In genomic region chrX:100447563-100448397, GRCh38 we compare ENCODE assay signal across 8 cellular contexts. TPM values are rescaled to one million over a fixed set of nuclear protein-coding genes. Genes with fewer than 3 reads are reported as not detected.
DNase-seq lines count a peak whose midpoint lies in the region; ATAC-seq, FAIRE-seq and TF ChIP-seq lines count a peak whose summit lies in the region.

No MANE protein-coding gene starts in this region.

- intact Hi-C loops in CD4-positive, alpha-beta T cell (cut with DNase I, micrococcal nuclease), result no loop called here
- intact Hi-C loops in posterior vena cava (cut with DNase I), result loop anchor here in 1 of 2 donors (2.0 kb wide), 1 partner anchor 137 kb away; no protein-coding TSS in a partner anchor

- no peaks in the 10 kb centered on the region for H3K9me3 ChIP-seq in CD4-positive, alpha-beta T cell (ENCODE audit: control insufficient read depth, low read length)
- no peaks in the 10 kb centered on the region for H3K9me3 ChIP-seq in iPS DF 6.9 (ENCODE audit: control insufficient read depth, insufficient read depth, low read length)
- no peaks in the 10 kb centered on the region for H3K9me3 ChIP-seq in small intestine (ENCODE audit: control insufficient read depth, low read depth)

- H3K4me1 ChIP-seq in iPS DF 6.9 (ENCODE audit: control insufficient read depth, insufficient read depth, low read length) (no peaks in the 10 kb centered on the region; the same call in 1 of the 2 replicates), small intestine (ENCODE audit: control insufficient read depth in 2 of 2, insufficient read depth in 1 of 2, low read depth in 1 of 2, low read length in 1 of 2) (no peaks in the 10 kb centered on the region)

- no peak overlapping the region for H3K27ac ChIP-seq in CD4-positive, alpha-beta T cell (ENCODE audit: low read depth, low read length)
- H3K27ac ChIP-seq in iPS DF 6.9 (ENCODE audit: low read length) (no peak overlapping the region), small intestine (ENCODE audit: low read depth in 1 of 2, low read length in 1 of 2) (no peak overlapping the region)

- CTCF ChIA-PET in CD4-positive, alpha-beta T cell (lab: Charles Lee), result interaction anchor here (1.1 to 1.2 kb wide), 2 partner anchors 11 to 28 kb away, joined by 3 read pairs; no protein-coding TSS in a partner anchor

- no peak for ATAC-seq in CD4-positive, alpha-beta T cell (ENCODE audit: poor library complexity)
- ATAC-seq in GM18861 (IDR thresholded peaks at IDR 0.05; ENCODE audit: unreplicated experiment) (peak; percentile 62), GM21447 (IDR thresholded peaks at IDR 0.05; ENCODE audit: unreplicated experiment) (no peak)

- no peaks in the 10 kb centered on the region for H3K27me3 ChIP-seq in CD4-positive, alpha-beta T cell (ENCODE audit: control insufficient read depth, insufficient read depth, low read length)
- H3K27me3 ChIP-seq in iPS DF 6.9 (ENCODE audit: control insufficient read depth, insufficient read depth, low read length) (no peaks in the 10 kb centered on the region), small intestine (ENCODE audit: control insufficient read depth in 2 of 2, insufficient read depth in 2 of 2, low read length in 2 of 2) (no peaks in the 10 kb centered on the region)

- peaks cover 17% of the 10 kb centered on the region for H3K27me3 Mint-ChIP-seq in CD4-positive, alpha-beta T cell

- TF ChIP-seq CTCF in CD4-positive, alpha-beta T cell (IDR thresholded peaks at IDR 0.05), result peak; percentile 63
- peak; percentile 87 for TF ChIP-seq CTCF in astrocyte of the cerebellum (IDR thresholded peaks at IDR 0.05; ENCODE audit: low read depth, low read length, missing control alignments)

- DNase-seq in CD4-positive, alpha-beta T cell, result peak in 2 of 10 experiments; percentile 0
- DNase-seq in NAMALWA (ENCODE audit: low spot score) (peak; percentile 32), astrocyte of the cerebellum (ENCODE audit: low read depth) (peak; percentile 8), iPS DF 6.9 (ENCODE audit: low read depth, low spot score) (peak; percentile 9), small intestine (peak; percentile 16), posterior vena cava (ENCODE audit: low spot score) (no peak)

- no peak overlapping the region for H3K4me3 Mint-ChIP-seq in CD4-positive, alpha-beta T cell

- POLR2A ChIA-PET in CD4-positive, alpha-beta T cell (lab: Charles Lee), result no interaction called here

- H3K4me3 ChIP-seq in astrocyte of the cerebellum (ENCODE audit: low read depth, low read length) (no peak overlapping the region), iPS DF 6.9 (ENCODE audit: low read length) (no peak overlapping the region), small intestine (ENCODE audit: low read depth in 1 of 2, low read length in 2 of 2) (no peak overlapping the region)

- FAIRE-seq in small intestine (lab: Jason Lieb, UNC), result no peak

- H3K4me1 Mint-ChIP-seq in CD4-positive, alpha-beta T cell (ENCODE audit: low read depth), result no peaks in the 10 kb centered on the region

- WGBS in iPS DF 6.9 (ENCODE audit: insufficient coverage, insufficient read length), result no CpG with 5 or more reads among the region's 6 CpGs
- WGBS in small intestine, 3 donors, result 1 to 6% (median 3%) methylated on average over 6 of the region's 6 CpGs

- H3K36me3 Mint-ChIP-seq in CD4-positive, alpha-beta T cell (ENCODE audit: low read depth), result no peaks in the 10 kb centered on the region

- no peaks in the 10 kb centered on the region for H3K9me3 Mint-ChIP-seq in CD4-positive, alpha-beta T cell

- in situ Hi-C loops in astrocyte of the cerebellum (cut with HindIII; ENCODE audit: low sequenced_read_pairs), result no loop called here

- H3K36me3 ChIP-seq in iPS DF 6.9 (ENCODE audit: control insufficient read depth, insufficient read depth, low read length), result no peaks in the 10 kb centered on the region
- no peaks in the 10 kb centered on the region for H3K36me3 ChIP-seq in small intestine (ENCODE audit: control insufficient read depth in 2 of 2, insufficient read depth in 2 of 2, low read length in 2 of 2)

- H3K27ac Mint-ChIP-seq in CD4-positive, alpha-beta T cell, result no peak overlapping the region

RNA-seq across cellular contexts. Expression of gene PCDH19, which starts 37.7 kb away (rescaled TPM):
- total RNA-seq in CD4-positive, alpha-beta T cell, result under 1 TPM in 1 of 2 experiments, not detected in 1; 0.03 TPM
- polyA plus RNA-seq in small intestine, result under 1 TPM in 1 of 3 donors, not detected in 2; 0.64 TPM
- 1 to 10 TPM in 1 of 2 donors, under 1 TPM in 1; 0.79 to 1.1 TPM for total RNA-seq in posterior vena cava
